8 cellular contexts compared by ENCODE assay signal in genomic region chr5:119341452-119342349, GRCh38. TPM values are rescaled to one million over a fixed set of nuclear protein-coding genes. Genes with fewer than 3 reads are reported as not detected.
DNase-seq lines count a peak whose midpoint lies in the region; ATAC-seq and TF ChIP-seq lines count a peak whose summit lies in the region.

No MANE protein-coding gene starts in this region.

- H3K4me2 ChIP-seq in GM23248 (ENCODE audit: unreplicated experiment), result no peak overlapping the region

- H3K36me3 Mint-ChIP-seq in activated naive CD8-positive, alpha-beta T cell, result peaks cover 7% of the 10 kb centered on the region

- 95 to 97% methylated on average over 6 of the region's 6 CpGs for WGBS in GM23248 (ENCODE audit: low coverage in 1 of 2, low lambda C conversion rate in 2 of 2, missing lambda C conversion rate in 2 of 2), 2 experiments

- H3K4me3 ChIP-seq in GM08714 (ENCODE audit: low read length) (peak overlapping the region; percentile 62; the same call in 1 of the 2 replicates), GM23248 (no peak overlapping the region)

- no peak for TF ChIP-seq CTCF in GM10248 (IDR thresholded peaks at IDR 0.05; ENCODE audit: control extremely low read depth, extremely low read depth, low read depth, missing control alignments)

- no peaks in the 10 kb centered on the region for H3K36me3 ChIP-seq in GM23248 (ENCODE audit: low read depth)

- H4K20me1 ChIP-seq in GM23248 (ENCODE audit: insufficient read depth), result no peaks in the 10 kb centered on the region

- H2AFZ ChIP-seq in GM23248, result no peak overlapping the region

- in situ Hi-C loops in GM23248 (cut with MboI), result no loop called here

- H3K4me1 Mint-ChIP-seq in activated naive CD8-positive, alpha-beta T cell (ENCODE audit: low read depth), result peaks cover 95% of the 10 kb centered on the region

- H3K27ac Mint-ChIP-seq in activated naive CD8-positive, alpha-beta T cell, result peak overlapping the region; percentile 96

- CTCF ChIA-PET in GM10248 (lab: Yijun Ruan, JAX), result interaction anchor here (0.9 to 19.2 kb wide), 12 partner anchors 9 to 353 kb away, joined by 3 to 191 read pairs (median 12); partner anchors contain the start of genes DTWD2 and TNFAIP8

- H3K4me3 Mint-ChIP-seq in activated naive CD8-positive, alpha-beta T cell, result peak overlapping the region; percentile 79

- no peaks in the 10 kb centered on the region for H3K79me2 ChIP-seq in GM23248 (ENCODE audit: insufficient read depth)

- H3K27me3 Mint-ChIP-seq in activated naive CD8-positive, alpha-beta T cell, result no peaks in the 10 kb centered on the region

- no peaks in the 10 kb centered on the region for H3K9me3 ChIP-seq in GM23248 (ENCODE audit: low read depth)

- no peaks in the 10 kb centered on the region for H3F3A ChIP-seq in GM23248 (ENCODE audit: insufficient read depth)

- H3K27ac ChIP-seq in GM23248, result no peak overlapping the region

- H3K9me3 Mint-ChIP-seq in activated naive CD8-positive, alpha-beta T cell (ENCODE audit: low read depth), result no peaks in the 10 kb centered on the region

- no peaks in the 10 kb centered on the region for H3K4me1 ChIP-seq in GM23248 (ENCODE audit: insufficient read depth)

- POLR2A ChIA-PET in GM10248 (lab: Yijun Ruan, JAX), result interaction anchor here (0.8 kb wide), 1 partner anchor 11 kb away, joined by 4 read pairs; no protein-coding TSS in a partner anchor

- DNase-seq in GM10248 (ENCODE audit: extremely low spot score) (no peak), HuH-7 (ENCODE audit: low spot score) (no peak), NCI-H1694 (lab: John Stamatoyannopoulos, UW) (no peak), GM23248 (no peak)

- ATAC-seq in GM21381 (IDR thresholded peaks at IDR 0.05; ENCODE audit: unreplicated experiment), result peak; percentile 46
- ATAC-seq in HG03469 (IDR thresholded peaks at IDR 0.05; ENCODE audit: unreplicated experiment), result peak; percentile 31

- H3K9me2 ChIP-seq in GM23248 (ENCODE audit: insufficient read depth), result no peaks in the 10 kb centered on the region

- no peak overlapping the region for H3K9ac ChIP-seq in GM23248

- no peaks in the 10 kb centered on the region for H3K27me3 ChIP-seq in GM23248 (replicated peaks; ENCODE audit: insufficient read depth)

RNA-seq across cellular contexts. Expression of gene TNFAIP8, which starts 14.1 kb away (rescaled TPM):
- total RNA-seq in GM23248 (2014; rRNA removed; shearing (Covaris generic)), result 9.9 and 14.8 TPM in 2 replicates
- 10.3 and 10.4 TPM in 2 replicates for polyA plus RNA-seq in GM23248 (2016; fragmentation: Nextera tagmentation; extraction: Ambion mirVana)
